8 cellular contexts compared by ENCODE assay signal in the genomic region with DNA sequence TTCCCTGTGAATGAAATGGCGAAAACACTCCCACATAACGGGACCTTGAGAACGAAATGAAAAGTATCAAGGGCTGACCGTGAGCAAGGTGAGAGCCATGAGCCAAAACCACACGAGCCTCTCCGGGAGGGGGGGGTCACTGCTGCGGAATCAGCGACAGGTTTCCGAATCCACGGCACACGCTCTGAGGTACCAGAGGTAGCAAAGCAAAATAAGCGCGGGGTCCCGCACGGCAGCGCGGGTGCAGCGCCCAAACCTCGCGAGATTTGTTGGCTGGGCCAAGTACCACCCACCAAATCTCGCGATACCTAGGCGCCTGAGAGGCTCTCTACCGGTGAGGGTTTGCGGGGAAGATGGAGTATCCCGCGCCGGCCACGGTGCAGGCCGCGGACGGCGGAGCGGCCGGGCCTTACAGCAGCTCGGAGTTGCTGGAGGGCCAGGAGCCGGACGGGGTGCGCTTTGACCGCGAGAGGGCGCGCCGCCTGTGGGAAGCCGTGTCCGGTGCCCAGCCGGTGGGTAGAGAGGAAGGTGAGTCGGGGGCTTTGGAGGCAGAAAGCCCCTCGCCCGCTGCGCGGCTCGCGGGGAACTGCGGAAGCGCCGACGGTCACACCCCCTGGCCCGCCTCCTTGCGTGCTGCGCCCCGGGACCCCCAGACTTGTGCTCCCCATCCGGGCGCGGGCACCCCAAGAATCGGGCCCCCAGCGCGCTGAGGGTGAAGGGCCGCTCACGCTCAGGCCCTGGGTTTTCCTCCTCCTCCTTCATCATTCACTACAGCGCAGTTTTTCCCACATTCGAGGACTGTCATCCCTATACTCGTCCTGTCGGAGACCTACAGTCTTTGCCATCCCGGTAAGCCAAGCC. TPM values are rescaled to one million over a fixed set of nuclear protein-coding genes. Genes with fewer than 3 reads are reported as not detected.
DNase-seq lines count a peak whose midpoint lies in the region; ATAC-seq and TF ChIP-seq lines count a peak whose summit lies in the region.

A gene with protein sequence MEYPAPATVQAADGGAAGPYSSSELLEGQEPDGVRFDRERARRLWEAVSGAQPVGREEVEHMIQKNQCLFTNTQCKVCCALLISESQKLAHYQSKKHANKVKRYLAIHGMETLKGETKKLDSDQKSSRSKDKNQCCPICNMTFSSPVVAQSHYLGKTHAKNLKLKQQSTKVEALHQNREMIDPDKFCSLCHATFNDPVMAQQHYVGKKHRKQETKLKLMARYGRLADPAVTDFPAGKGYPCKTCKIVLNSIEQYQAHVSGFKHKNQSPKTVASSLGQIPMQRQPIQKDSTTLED (plus strand): TSS at position 311 of the 861 bp plus-strand sequence. CDS start 43 bp downstream, at position 354.

- ATAC-seq in HG02759 (IDR thresholded peaks at IDR 0.05; ENCODE audit: unreplicated experiment) = peak; percentile 92

- H3K4me1 ChIP-seq in cardiac muscle cell (ENCODE audit: low read depth) (peaks cover 4% of the 10 kb centered on the region), parathyroid adenoma (peaks cover 9% of the 10 kb centered on the region), tibial artery (peaks cover 0 to 13% (median 11%) of the 10 kb centered on the region in 4 donors)

- intact Hi-C loops in tibial artery (cut with DNase I; ENCODE audit: low total_unique reads) = no loop called here

- H3K4me2 ChIP-seq in parathyroid adenoma (ENCODE audit: low read length) = peak within 1 kb of the TSS; percentile 99

- H3K9me3 ChIP-seq in cardiac muscle cell (ENCODE audit: low read depth) = no peaks in the 10 kb centered on the region
- H3K9me3 ChIP-seq in parathyroid adenoma (ENCODE audit: control insufficient read depth, low read length) = no peaks in the 10 kb centered on the region
- H3K9me3 ChIP-seq in tibial artery = no peaks in the 10 kb centered on the region

- peak within 1 kb of the TSS; percentile 99 for H2AFZ ChIP-seq in parathyroid adenoma

- H3K27me3 ChIP-seq in cardiac muscle cell = no peaks in the 10 kb centered on the region
- no peaks in the 10 kb centered on the region for H3K27me3 ChIP-seq in parathyroid adenoma (ENCODE audit: control insufficient read depth, insufficient read depth, low read length)
- no peaks in the 10 kb centered on the region for H3K27me3 ChIP-seq in tibial artery

- peak within 1 kb of the TSS; percentile 74 for H3K4me3 ChIP-seq in cardiac muscle cell
- H3K4me3 ChIP-seq in parathyroid adenoma (ENCODE audit: low read depth, low read length) = peak within 1 kb of the TSS; percentile 75
- H3K4me3 ChIP-seq in tibial artery = peak within 1 kb of the TSS; percentile 90 to 93

- peak within 1 kb of the TSS; percentile 74 for H3K27ac ChIP-seq in cardiac muscle cell
- H3K27ac ChIP-seq in parathyroid adenoma = peak within 1 kb of the TSS; percentile 81
- peak within 1 kb of the TSS; percentile 83 to 91 for H3K27ac ChIP-seq in tibial artery

- peaks cover 36% of the 10 kb centered on the region for H3K79me2 ChIP-seq in parathyroid adenoma

- DNase-seq in NCI-H1417 treated with DMSO at 0.1 percent for 48 hours (lab: John Stamatoyannopoulos, UW) (peak; percentile 5), SW 1271 (lab: John Stamatoyannopoulos, UW) (peak; percentile 80 to 93), cardiac muscle cell (ENCODE audit: low read depth in 1 of 2, low spot score in 1 of 2) (peak; percentile 94 to 97), tibial artery (peak; percentile 90 to 94)
- peak; percentile 84 for DNase-seq in activated naive CD8-positive, alpha-beta T cell treated with anti-CD3 and anti-CD28 coated beads, Interleukin-2, amount 50 U/mL, for 16 hours (ENCODE audit: low read depth, low spot score)

- no peaks in the 10 kb centered on the region for H3K36me3 ChIP-seq in cardiac muscle cell
- no peaks in the 10 kb centered on the region for H3K36me3 ChIP-seq in parathyroid adenoma (ENCODE audit: control insufficient read depth, insufficient read depth, low read length)
- peaks cover 0 to 6% (median 0%) of the 10 kb centered on the region in 3 donors for H3K36me3 ChIP-seq in tibial artery

- H3K9ac ChIP-seq in parathyroid adenoma = peak within 1 kb of the TSS; percentile 95

- TF ChIP-seq CTCF in GM12873 (IDR thresholded peaks at IDR 0.05; ENCODE audit: insufficient read depth, low read depth, low read length, missing control alignments) (peak; percentile 46), cardiac muscle cell (IDR thresholded peaks at IDR 0.05; ENCODE audit: low read depth, low read length) (peak; percentile 46), parathyroid adenoma (IDR thresholded peaks at IDR 0.05) (peak; percentile 64), tibial artery (IDR thresholded peaks at IDR 0.05) (peak; percentile 49)

RNA-seq across cellular contexts. Expression of the gene that starts here (rescaled TPM):
- 26.6 and 32.5 TPM in 2 replicates for total RNA-seq in cardiac muscle cell
- polyA plus RNA-seq in cardiac muscle cell = 31.0 and 32.5 TPM in 2 replicates

Comparison
In these comparisons a context has a peak if more than half of its experiments do, and no peak if none do; other contexts are left out.
1. Peak in every context shown above with its lines: DNase-seq, ATAC-seq, H3K4me3 ChIP-seq and H3K27ac ChIP-seq.
2. DNase-seq: peak in every context shown above with its lines; median percentile 96 in cardiac muscle cell; 92 in tibial artery; 86 in SW 1271; 84 in activated naive CD8-positive, alpha-beta T cell treated with anti-CD3 and anti-CD28 coated beads, Interleukin-2, amount 50 U/mL, for 16 hours; 5 in NCI-H1417 treated with DMSO at 0.1 percent for 48 hours.